Comparison of ENCODE assay signal across 20 cellular contexts in the genomic region with DNA sequence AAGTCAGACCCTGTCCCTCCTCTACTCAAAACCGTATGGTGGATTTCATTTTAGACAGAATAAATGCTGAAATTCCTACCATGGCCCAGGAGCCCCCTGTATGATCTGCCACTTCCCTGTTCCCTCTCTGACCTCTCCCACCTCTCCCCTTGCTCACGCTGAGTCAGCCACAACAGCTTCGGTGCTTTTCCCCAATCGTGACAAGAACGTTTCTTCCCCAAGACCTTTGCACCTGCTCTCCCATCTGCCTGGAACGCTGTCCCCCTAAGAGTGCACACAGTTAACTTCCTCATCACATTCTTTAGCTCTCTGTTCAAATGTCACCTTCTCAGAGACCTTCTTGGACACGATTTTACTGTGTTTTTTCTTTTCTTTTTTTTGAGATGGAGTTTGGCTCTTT. TPM values are rescaled to one million over a fixed set of nuclear protein-coding genes. Genes with fewer than 3 reads are reported as not detected.
A peak's percentile ranks its signal among the peaks of the same experiment; 100 is the strongest.
DNase-seq lines count a peak whose midpoint lies in the region; ATAC-seq, FAIRE-seq and TF ChIP-seq lines count a peak whose summit lies in the region.
"Had no signal": no experiment of that assay in that cellular context is flagged by ENCODE, and none has a peak within 500 bp of the region (broad histone marks: within the 10 kb centered on the region; RNA-seq: fewer than 3 reads in every experiment).

No MANE protein-coding gene starts in this region.

- no TSS peak for BruUV-seq in Caco-2 (replicated peaks; lab: Mats Ljungman, UMichigan)

- DNase-seq in activated CD4-positive, alpha-beta T cell treated with anti-CD3 and anti-CD28 coated beads for 36 hours: no peak
- DNase-seq in activated CD4-positive, alpha-beta T cell treated with anti-CD3 and anti-CD28 coated beads, Interleukin-2, amount 50 U/mL, for 4 hours: no peak
- DNase-seq in Caco-2 (no peak), endothelial cell (ENCODE audit: low spot score) (no peak), small intestine (peak; percentile 51), stomach (no peak)
- no peak for DNase-seq in CD8-positive, alpha-beta T cell
- DNase-seq: 8988T, C1 segment of cervical spinal cord, COR-L47, DMS153, EL, Karpas-422, MM.1S, NCI-H1092 treated with DMSO at 0.1 percent for 48 hours, NCI-H2081 treated with DMSO at 0.1 percent for 48 hours, NCI-H524 treated with DMSO at 0.1 percent for 48 hours had no signal

- H3K4me1 Mint-ChIP-seq in activated CD4-positive, alpha-beta T cell treated with anti-CD3 and anti-CD28 coated beads for 36 hours: peaks cover 44% of the 10 kb centered on the region
- peaks cover 6% of the 10 kb centered on the region for H3K4me1 Mint-ChIP-seq in Caco-2 (ENCODE audit: low read depth, unreplicated experiment)
- peaks cover 20% of the 10 kb centered on the region for H3K4me1 Mint-ChIP-seq in endothelial cell (ENCODE audit: unreplicated experiment)
- peaks cover 50% of the 10 kb centered on the region for H3K4me1 Mint-ChIP-seq in CD8-positive, alpha-beta T cell (ENCODE audit: low read depth)

- H3K36me3 Mint-ChIP-seq in activated CD4-positive, alpha-beta T cell treated with anti-CD3 and anti-CD28 coated beads for 36 hours (ENCODE audit: low read depth): peaks cover 31% of the 10 kb centered on the region
- peaks cover 32% of the 10 kb centered on the region for H3K36me3 Mint-ChIP-seq in Caco-2 (ENCODE audit: insufficient read depth, unreplicated experiment)
- peaks cover 16% of the 10 kb centered on the region for H3K36me3 Mint-ChIP-seq in endothelial cell (ENCODE audit: low read depth, unreplicated experiment)
- peaks cover 46% of the 10 kb centered on the region for H3K36me3 Mint-ChIP-seq in CD8-positive, alpha-beta T cell

- WGBS in small intestine, 3 donors: 16 to 53% (median 33%) methylated on average over 7 of the region's 7 CpGs
- 69 to 78% (median 73%) methylated on average over 7 of the region's 7 CpGs for WGBS in stomach, 5 donors

- H3K27me3 ChIP-seq in Caco-2 (replicated peaks; ENCODE audit: control insufficient read depth, insufficient read depth, low read length) (no peaks in the 10 kb centered on the region), small intestine (ENCODE audit: control insufficient read depth in 2 of 2, insufficient read depth in 2 of 2, low read length in 2 of 2) (no peaks in the 10 kb centered on the region), stomach (no peaks in the 10 kb centered on the region)
- H3K27me3 ChIP-seq in CD8-positive, alpha-beta T cell (ENCODE audit: insufficient read depth, low read length): no peaks in the 10 kb centered on the region

- no peak for TF ChIP-seq POLR2A in stomach (IDR thresholded peaks at IDR 0.05)

- POLR2A ChIA-PET in activated CD4-positive, alpha-beta T cell treated with anti-CD3 and anti-CD28 coated beads for 36 hours (lab: Charles Lee): no interaction called here
- POLR2A ChIA-PET in Caco-2 (lab: Charles Lee): interaction anchor here (0.7 kb wide), 1 partner anchor 188 kb away, joined by 9 read pairs; no protein-coding TSS in a partner anchor
- POLR2A ChIA-PET in CD8-positive, alpha-beta T cell (lab: Charles Lee): no interaction called here

- CTCF ChIA-PET in activated CD4-positive, alpha-beta T cell treated with anti-CD3 and anti-CD28 coated beads for 36 hours (lab: Charles Lee): no interaction called here
- CTCF ChIA-PET in Caco-2 (lab: Charles Lee): no interaction called here
- CTCF ChIA-PET in CD8-positive, alpha-beta T cell (lab: Charles Lee): interaction anchor here (0.9 kb wide), 1 partner anchor 1399 kb away, joined by 3 read pairs; no protein-coding TSS in a partner anchor

- no peak for ATAC-seq in activated CD4-positive, alpha-beta T cell treated with anti-CD3 and anti-CD28 coated beads for 36 hours
- no peak for ATAC-seq in CD8-positive, alpha-beta T cell
- ATAC-seq in GM18868 (IDR thresholded peaks at IDR 0.05; ENCODE audit: unreplicated experiment): no peak
- ATAC-seq: Panc1 had no signal

- H3K4me3 Mint-ChIP-seq in activated CD4-positive, alpha-beta T cell treated with anti-CD3 and anti-CD28 coated beads for 36 hours: no peak overlapping the region
- H3K4me3 Mint-ChIP-seq in Caco-2 (ENCODE audit: unreplicated experiment) (peak overlapping the region; percentile 10), endothelial cell (ENCODE audit: unreplicated experiment) (peak overlapping the region; percentile 35)
- H3K4me3 Mint-ChIP-seq in CD8-positive, alpha-beta T cell: no peak overlapping the region

- no peaks in the 10 kb centered on the region for H3K9me3 ChIP-seq in Caco-2
- H3K9me3 ChIP-seq in small intestine (ENCODE audit: control insufficient read depth, low read depth): no peaks in the 10 kb centered on the region
- H3K9me3 ChIP-seq in CD8-positive, alpha-beta T cell (ENCODE audit: low read length): no peaks in the 10 kb centered on the region
- no peaks in the 10 kb centered on the region for H3K9me3 ChIP-seq in stomach

- H3K27ac Mint-ChIP-seq in activated CD4-positive, alpha-beta T cell treated with anti-CD3 and anti-CD28 coated beads for 36 hours: peak overlapping the region; percentile 19
- peak overlapping the region; percentile 27 for H3K27ac Mint-ChIP-seq in Caco-2 (ENCODE audit: unreplicated experiment)
- H3K27ac Mint-ChIP-seq in endothelial cell (ENCODE audit: unreplicated experiment): no peak overlapping the region
- H3K27ac Mint-ChIP-seq in CD8-positive, alpha-beta T cell: no peak overlapping the region

- FAIRE-seq in small intestine (lab: Jason Lieb, UNC): no peak
- FAIRE-seq: H54 had no signal

- H3K4me3 ChIP-seq in Caco-2 (ENCODE audit: low read depth, low read length) (no peak overlapping the region), small intestine (ENCODE audit: low read depth in 1 of 2, low read length in 2 of 2) (no peak overlapping the region), stomach (no peak overlapping the region)
- no peak overlapping the region for H3K4me3 ChIP-seq in CD8-positive, alpha-beta T cell (ENCODE audit: low read depth, low read length)

- H3K4me1 ChIP-seq in Caco-2: no peaks in the 10 kb centered on the region
- H3K4me1 ChIP-seq in small intestine (ENCODE audit: control insufficient read depth in 2 of 2, insufficient read depth in 1 of 2, low read depth in 1 of 2, low read length in 1 of 2): peaks cover 3 to 7% of the 10 kb centered on the region in 2 donors
- H3K4me1 ChIP-seq in CD8-positive, alpha-beta T cell (ENCODE audit: insufficient read depth, low read length): peaks cover 29% of the 10 kb centered on the region
- H3K4me1 ChIP-seq in stomach: peaks cover 22 to 54% (median 37%) of the 10 kb centered on the region in 4 donors

- no peak for TF ChIP-seq CTCF in Caco-2 (IDR thresholded peaks at IDR 0.05; ENCODE audit: insufficient read depth in 1 of 2, low read depth in 1 of 2, low read length in 1 of 2, severe bottlenecking in 1 of 2, unreplicated experiment in 1 of 2)
- TF ChIP-seq CTCF in endothelial cell (IDR thresholded peaks at IDR 0.05; ENCODE audit: unreplicated experiment): no peak
- TF ChIP-seq CTCF in CD8-positive, alpha-beta T cell (IDR thresholded peaks at IDR 0.05): no peak
- TF ChIP-seq CTCF in stomach (IDR thresholded peaks at IDR 0.05): no peak

- peaks cover 6% of the 10 kb centered on the region for H3K9me3 Mint-ChIP-seq in activated CD4-positive, alpha-beta T cell treated with anti-CD3 and anti-CD28 coated beads for 36 hours (ENCODE audit: low read depth)
- H3K9me3 Mint-ChIP-seq in Caco-2 (ENCODE audit: unreplicated experiment) (no peaks in the 10 kb centered on the region), endothelial cell (ENCODE audit: unreplicated experiment) (no peaks in the 10 kb centered on the region)
- H3K9me3 Mint-ChIP-seq in CD8-positive, alpha-beta T cell: no peaks in the 10 kb centered on the region

- intact Hi-C loops in activated CD4-positive, alpha-beta T cell treated with anti-CD3 and anti-CD28 coated beads for 36 hours (cut with DNase I, micrococcal nuclease): no loop called here
- intact Hi-C loops in Caco-2 (cut with micrococcal nuclease; ENCODE audit: unreplicated experiment) (no loop called here), stomach (cut with DNase I; ENCODE audit: low total_unique reads) (no loop called here)
- intact Hi-C loops in CD8-positive, alpha-beta T cell (cut with DNase I, micrococcal nuclease): no loop called here

- peak overlapping the region in 1 of 2 donors; percentile 0 for H3K27ac ChIP-seq in small intestine (ENCODE audit: low read depth in 1 of 2, low read length in 1 of 2)
- no peak overlapping the region for H3K27ac ChIP-seq in CD8-positive, alpha-beta T cell (ENCODE audit: low read depth, low read length)
- H3K27ac ChIP-seq in stomach: no peak overlapping the region

- H3K36me3 ChIP-seq in Caco-2 (ENCODE audit: control insufficient read depth, insufficient read depth, low read length): no peaks in the 10 kb centered on the region
- peaks cover 2 to 6% of the 10 kb centered on the region in 2 donors for H3K36me3 ChIP-seq in small intestine (ENCODE audit: control insufficient read depth in 2 of 2, insufficient read depth in 2 of 2, low read length in 2 of 2)
- H3K36me3 ChIP-seq in CD8-positive, alpha-beta T cell (ENCODE audit: insufficient read depth, low read length): no peaks in the 10 kb centered on the region
- peaks cover 8 to 33% (median 32%) of the 10 kb centered on the region in 4 donors for H3K36me3 ChIP-seq in stomach

- TF ChIP-seq EP300 in stomach (IDR thresholded peaks at IDR 0.05): no peak

- H3K27me3 Mint-ChIP-seq in activated CD4-positive, alpha-beta T cell treated with anti-CD3 and anti-CD28 coated beads for 36 hours: no peaks in the 10 kb centered on the region
- H3K27me3 Mint-ChIP-seq in Caco-2 (ENCODE audit: insufficient read depth, unreplicated experiment): no peaks in the 10 kb centered on the region
- H3K27me3 Mint-ChIP-seq in endothelial cell (ENCODE audit: unreplicated experiment): peaks cover 16% of the 10 kb centered on the region
- H3K27me3 Mint-ChIP-seq in CD8-positive, alpha-beta T cell (ENCODE audit: low read depth): no peaks in the 10 kb centered on the region

RNA-seq across cellular contexts. Expression of gene VRK3, which starts 2.3 kb away (rescaled TPM):
- total RNA-seq in activated CD4-positive, alpha-beta T cell treated with anti-CD3 and anti-CD28 coated beads for 36 hours: 10 to 100 TPM; 52.4 to 61.2 TPM
- 44.2 and 46.3 TPM in 2 replicates for total RNA-seq in Caco-2 (2022)
- total RNA-seq in endothelial cell (ENCODE audit: unreplicated experiment): 51.2 TPM
- polyA plus RNA-seq in small intestine: 10 to 100 TPM; 39.8 to 49.0 (median 48.9) TPM
- 10 to 100 TPM; 71.1 to 73.1 TPM for total RNA-seq in CD8-positive, alpha-beta T cell
- 10 to 100 TPM in 4 of 5 donors, 1 to 10 TPM in 1; 3.5 to 39.7 (median 24.5) TPM for total RNA-seq in stomach
- 10 to 100 TPM; 16.1 to 34.1 (median 18.7) TPM for polyA plus RNA-seq in stomach

RNA-seq across cellular contexts. Expression of gene ZNF473, which starts 3.0 kb away (rescaled TPM):
- 10 to 100 TPM; 10.9 to 12.5 TPM for total RNA-seq in activated CD4-positive, alpha-beta T cell treated with anti-CD3 and anti-CD28 coated beads for 36 hours
- total RNA-seq in Caco-2 (2022): 22.3 and 24.9 TPM in 2 replicates
- total RNA-seq in endothelial cell (ENCODE audit: unreplicated experiment): 10.9 TPM
- polyA plus RNA-seq in small intestine: 1 to 10 TPM; 1.6 to 2.6 (median 2.0) TPM
- 1 to 10 TPM; 5.2 to 5.8 TPM for total RNA-seq in CD8-positive, alpha-beta T cell
- total RNA-seq in stomach: 10 to 100 TPM in 3 of 5 donors, 1 to 10 TPM in 1, under 1 TPM in 1; 0.58 to 28.0 (median 12.1) TPM
- polyA plus RNA-seq in stomach: 1 to 10 TPM; 1.7 to 2.6 (median 2.0) TPM

Comparison
In these comparisons a context has a peak if more than half of its experiments do, and no peak if none do; other contexts are left out.
1. H3K27ac Mint-ChIP-seq: peak in activated CD4-positive, alpha-beta T cell treated with anti-CD3 and anti-CD28 coated beads for 36 hours (single experiment) and Caco-2 (single experiment); none in endothelial cell (single experiment) and CD8-positive, alpha-beta T cell (single experiment).
2. H3K4me3 Mint-ChIP-seq: peak in Caco-2 (single experiment) and endothelial cell (single experiment); none in activated CD4-positive, alpha-beta T cell treated with anti-CD3 and anti-CD28 coated beads for 36 hours (single experiment) and CD8-positive, alpha-beta T cell (single experiment).